Comparison of ENCODE assay signal across 1 cellular context in genomic region chr10:44044549-44044948, GRCh38.
TF ChIP-seq lines count a peak whose summit lies in the region.

No MANE protein-coding gene starts in this region.

TF ChIP-seq in H1, 55 proteins besides CTCF, POLR2A, EP300 and RAD21:
- TF ChIP-seq TCF12 (IDR thresholded peaks at IDR 0.05; ENCODE audit: low read depth, low read length) = no peak
- no peak for TF ChIP-seq RBBP5 (IDR thresholded peaks at IDR 0.05; ENCODE audit: borderline replicate concordance, low read depth, low read length)
- TF ChIP-seq ATF2 (IDR thresholded peaks at IDR 0.05; ENCODE audit: low read length) = no peak
- no peak for TF ChIP-seq JUND (IDR thresholded peaks at IDR 0.05; ENCODE audit: low read length)
- no peak for TF ChIP-seq YY1 (IDR thresholded peaks at IDR 0.05; ENCODE audit: low read depth, low read length)
- TF ChIP-seq POLR2AphosphoS5 (IDR thresholded peaks at IDR 0.05; ENCODE audit: low read depth, low read length) = no peak
- no peak for TF ChIP-seq TBP (IDR thresholded peaks at IDR 0.05; ENCODE audit: low read depth, low read length)
- TF ChIP-seq MAFK (IDR thresholded peaks at IDR 0.05; ENCODE audit: low read depth, low read length) = no peak
- TF ChIP-seq SIRT6 (IDR thresholded peaks at IDR 0.05; ENCODE audit: low read length) = no peak
- no peak for TF ChIP-seq TAF1 (IDR thresholded peaks at IDR 0.05; ENCODE audit: low read depth, low read length)
- TF ChIP-seq BCL11A (IDR thresholded peaks at IDR 0.05; ENCODE audit: low read depth in 2 of 2, low read length in 2 of 2) = no peak
- no peak for TF ChIP-seq HDAC6 (IDR thresholded peaks at IDR 0.05; ENCODE audit: low read depth, low read length)
- TF ChIP-seq KDM4A (IDR thresholded peaks at IDR 0.05; ENCODE audit: low read depth, low read length, severe bottlenecking) = no peak
- TF ChIP-seq TEAD4 (IDR thresholded peaks at IDR 0.05; ENCODE audit: low read depth, low read length) = no peak
- no peak for TF ChIP-seq RNF2 (IDR thresholded peaks at IDR 0.05; ENCODE audit: borderline replicate concordance, low read depth, low read length, missing control alignments, poor library complexity, severe bottlenecking)
- TF ChIP-seq NRF1 (IDR thresholded peaks at IDR 0.05; ENCODE audit: low read depth, low read length) = no peak
- no peak for TF ChIP-seq EZH2 (IDR thresholded peaks at IDR 0.05; ENCODE audit: low read depth, low read length, severe bottlenecking)
- TF ChIP-seq CHD1 (IDR thresholded peaks at IDR 0.05; ENCODE audit: low read depth, low read length) = no peak
